10 cellular contexts compared by ENCODE assay signal in the genomic region with DNA sequence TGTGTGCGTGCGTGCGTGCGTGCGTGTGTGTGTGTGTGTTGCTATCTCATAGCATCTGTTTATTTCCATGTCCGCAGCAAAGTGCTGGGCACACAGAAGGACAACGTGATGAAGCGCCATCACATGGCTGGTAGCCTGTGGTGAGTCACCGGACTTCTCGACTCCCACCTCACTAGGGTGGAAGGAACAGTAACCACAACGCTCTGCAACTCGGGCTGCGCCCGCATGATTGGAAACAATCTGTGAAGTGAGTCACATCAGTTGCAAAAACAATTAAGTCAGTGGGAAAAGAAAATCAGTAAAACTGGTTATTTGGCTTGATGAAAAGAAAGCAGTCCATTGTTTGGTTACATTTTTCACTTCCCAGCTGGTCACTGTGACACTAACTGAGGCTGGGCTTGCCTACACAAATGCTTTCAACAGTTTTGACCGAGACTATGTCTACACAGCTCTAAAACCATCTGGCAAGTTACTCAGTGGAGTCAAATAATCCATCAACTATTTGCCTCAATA.
DNase-seq lines count a peak whose midpoint lies in the region; ATAC-seq lines count a peak whose summit lies in the region.
"Had no signal": no experiment of that assay in that cellular context is flagged by ENCODE, and none has a peak within 500 bp of the region (broad histone marks: within the 10 kb centered on the region; RNA-seq: fewer than 3 reads in every experiment).

No MANE protein-coding gene starts in this region.

- no CpG with 5 or more reads among the region's 15 CpGs for WGBS in neuronal stem cell (ENCODE audit: extremely low coverage in 2 of 2, insufficient read length in 2 of 2, insufficient replicate concordance in 1 of 2), 2 donors

- H3K4me1 ChIP-seq in neuronal stem cell (ENCODE audit: control insufficient read depth in 2 of 2, insufficient read depth in 1 of 2, low read depth in 1 of 2, low read length in 2 of 2): peaks cover 0 to 1% of the 10 kb centered on the region in 2 donors

- peak; percentile 99 for DNase-seq in DMS53 (lab: John Stamatoyannopoulos, UW)
- peak; percentile 85 for DNase-seq in NOMO-1 treated with dmso at 0.1 percent for 144 hours (lab: John Stamatoyannopoulos, UW; ENCODE audit: unreplicated experiment)
- no peak for DNase-seq in neuronal stem cell (ENCODE audit: low spot score)
- no peak for DNase-seq in activated gamma-delta T cell (lab: John Stamatoyannopoulos, UW)
- DNase-seq in G401 (ENCODE audit: low spot score): no peak
- DNase-seq: DMS153 had no signal

- H2AK5ac ChIP-seq in neuronal stem cell (ENCODE audit: low read depth, low read length): no peak overlapping the region

- H3K36me3 Mint-ChIP-seq in activated T-helper 17 cell treated with anti-CD3 and anti-CD28 coated beads, Interleukin-2, amount 50 U/mL, for 72 hours (ENCODE audit: low read depth): no peaks in the 10 kb centered on the region

- no peak overlapping the region for H3K4me3 Mint-ChIP-seq in activated T-helper 17 cell treated with anti-CD3 and anti-CD28 coated beads, Interleukin-2, amount 50 U/mL, for 72 hours

- peaks cover 8% of the 10 kb centered on the region for H3K9me3 Mint-ChIP-seq in activated T-helper 17 cell treated with anti-CD3 and anti-CD28 coated beads, Interleukin-2, amount 50 U/mL, for 72 hours

- H3K79me1 ChIP-seq in neuronal stem cell (ENCODE audit: low read depth, low read length): no peaks in the 10 kb centered on the region

- H4K8ac ChIP-seq in neuronal stem cell (ENCODE audit: low read depth, low read length): no peak overlapping the region

- H2BK5ac ChIP-seq in neuronal stem cell (ENCODE audit: low read length): no peak overlapping the region

- no peaks in the 10 kb centered on the region for H3K27me3 Mint-ChIP-seq in activated T-helper 17 cell treated with anti-CD3 and anti-CD28 coated beads, Interleukin-2, amount 50 U/mL, for 72 hours

- no peak overlapping the region for H2BK15ac ChIP-seq in neuronal stem cell (ENCODE audit: low read length)

- no peaks in the 10 kb centered on the region for H3K4me1 Mint-ChIP-seq in activated T-helper 17 cell treated with anti-CD3 and anti-CD28 coated beads, Interleukin-2, amount 50 U/mL, for 72 hours

- no peaks in the 10 kb centered on the region for H3K36me3 ChIP-seq in neuronal stem cell (replicated peaks in 1 of 2; ENCODE audit: control insufficient read depth in 2 of 2, insufficient read depth in 2 of 2, low read length in 2 of 2)
- H3K36me3 ChIP-seq: cardiac muscle cell had no signal

- H3K27me3 ChIP-seq in neuronal stem cell (ENCODE audit: control insufficient read depth in 3 of 3, insufficient read depth in 3 of 3, low read depth in 1 of 3, low read length in 3 of 3): peaks cover 0 to 2% (median 0%) of the 10 kb centered on the region in 3 experiments

- no peak overlapping the region for H3K4me2 ChIP-seq in neuronal stem cell (ENCODE audit: insufficient read depth, low read length, poor library complexity, severe bottlenecking)

- no peak overlapping the region for H3K27ac Mint-ChIP-seq in activated T-helper 17 cell treated with anti-CD3 and anti-CD28 coated beads, Interleukin-2, amount 50 U/mL, for 72 hours

- H3K4me3 ChIP-seq in neuronal stem cell (ENCODE audit: low read length in 2 of 2): no peak overlapping the region
- H3K4me3 ChIP-seq: cardiac muscle cell had no signal

- in situ Hi-C loops in G401 (cut with HindIII; ENCODE audit: low sequenced_read_pairs): no loop called here

- H3K9me3 ChIP-seq in neuronal stem cell (replicated peaks in 1 of 2; ENCODE audit: control insufficient read depth in 2 of 2, insufficient read depth in 1 of 2, low read depth in 1 of 2, low read length in 2 of 2): no peaks in the 10 kb centered on the region

- H3K9ac ChIP-seq in neuronal stem cell (ENCODE audit: low read depth, low read length, poor library complexity): no peak overlapping the region

- no peak overlapping the region for H3K27ac ChIP-seq in neuronal stem cell (replicated peaks; ENCODE audit: low read length)
- H3K27ac ChIP-seq: cardiac muscle cell had no signal

- no peak overlapping the region for H4K91ac ChIP-seq in neuronal stem cell (ENCODE audit: low read depth, low read length, poor library complexity)

- H3K18ac ChIP-seq in neuronal stem cell (ENCODE audit: low read length): peak overlapping the region; percentile 40

- peak; percentile 73 for ATAC-seq in esophagus mucosa
- ATAC-seq in activated T-helper 17 cell treated with anti-CD3 and anti-CD28 coated beads, Interleukin-2, amount 50 U/mL, for 72 hours (replicated peaks): no peak
- ATAC-seq in GM18870 (IDR thresholded peaks at IDR 0.05; ENCODE audit: unreplicated experiment): no peak

- H2BK12ac ChIP-seq in neuronal stem cell (ENCODE audit: low read length): no peak overlapping the region

- no peak overlapping the region for H3K23ac ChIP-seq in neuronal stem cell (ENCODE audit: low read depth, low read length, poor library complexity)

- H3K4ac ChIP-seq in neuronal stem cell (ENCODE audit: low read length): no peak overlapping the region

- no peak overlapping the region for H2AFZ ChIP-seq in neuronal stem cell (ENCODE audit: low read length)

- H2BK120ac ChIP-seq in neuronal stem cell (ENCODE audit: low read depth, low read length): no peak overlapping the region

- no peak overlapping the region for H3K14ac ChIP-seq in neuronal stem cell (ENCODE audit: low read length)

Comparison
In these comparisons a context has a peak if more than half of its experiments do, and no peak if none do; other contexts are left out.
1. DNase-seq: peak in DMS53 (single experiment) and NOMO-1 treated with dmso at 0.1 percent for 144 hours (single experiment); none in neuronal stem cell (single experiment), activated gamma-delta T cell (single experiment) and G401 (single experiment).